In the genomic region with DNA sequence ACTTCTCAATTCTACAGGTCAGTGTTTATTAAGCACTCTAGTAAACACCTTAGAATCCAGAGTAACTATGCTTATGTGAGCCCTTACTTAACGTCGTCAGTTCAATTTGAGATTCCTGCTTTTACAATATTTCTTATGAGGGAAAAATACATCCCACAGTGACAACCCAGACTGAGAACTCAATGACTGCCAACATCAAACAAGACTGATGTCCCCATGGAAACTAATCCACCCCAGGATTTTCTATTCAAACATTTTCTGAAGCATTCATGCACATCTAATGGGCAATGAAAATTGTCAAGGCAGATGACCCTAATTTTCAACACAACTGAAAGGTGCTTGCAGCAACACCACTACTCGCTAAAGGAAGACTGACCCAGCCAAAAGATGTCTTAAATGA, we compare ENCODE assay signal across 27 cellular contexts.
DNase-seq lines count a peak whose midpoint lies in the region; ATAC-seq and TF ChIP-seq lines count a peak whose summit lies in the region.
"Had no signal": no experiment of that assay in that cellular context is flagged by ENCODE, and none has a peak within 500 bp of the region (broad histone marks: within the 10 kb centered on the region; RNA-seq: fewer than 3 reads in every experiment).

No MANE protein-coding gene starts in this region.

- peaks cover 66% of the 10 kb centered on the region for H3K36me3 Mint-ChIP-seq in nephron progenitor cell (ENCODE audit: low read depth)
- H3K36me3 Mint-ChIP-seq in activated CD4-positive, alpha-beta memory T cell treated with anti-CD3 and anti-CD28 coated beads, Interleukin-2, amount 10 ng/mL, durations not matched to agents 7 days and 5 days (ENCODE audit: low read depth), result peaks cover 27% of the 10 kb centered on the region

- H3K27me3 Mint-ChIP-seq in nephron progenitor cell (ENCODE audit: low read depth, poor library complexity), result no peaks in the 10 kb centered on the region
- H3K27me3 Mint-ChIP-seq in activated CD4-positive, alpha-beta memory T cell treated with anti-CD3 and anti-CD28 coated beads, Interleukin-2, amount 10 ng/mL, durations not matched to agents 7 days and 5 days, result no peaks in the 10 kb centered on the region
- H3K27me3 Mint-ChIP-seq: activated naive CD4-positive, alpha-beta T cell treated with anti-CD3 and anti-CD28 coated beads, Interleukin-2, amount 50 U/mL, for 24 hours; naive B cell had no signal

- POLR2A ChIA-PET in HEK293 (lab: Yijun Ruan, JAX), result no interaction called here
- POLR2A ChIA-PET in activated CD4-positive, alpha-beta memory T cell treated with anti-CD3 and anti-CD28 coated beads, Interleukin-2, amount 10 ng/mL, durations not matched to agents 7 days and 5 days (lab: Charles Lee), result no interaction called here

- peaks cover 26% of the 10 kb centered on the region for H3K4me1 Mint-ChIP-seq in nephron progenitor cell
- no peaks in the 10 kb centered on the region for H3K4me1 Mint-ChIP-seq in activated CD4-positive, alpha-beta memory T cell treated with anti-CD3 and anti-CD28 coated beads, Interleukin-2, amount 10 ng/mL, durations not matched to agents 7 days and 5 days
- H3K4me1 Mint-ChIP-seq: stimulated activated effector memory CD8-positive, alpha-beta T cell treated with anti-CD3 and anti-CD28 coated beads, Interleukin-12 subunit alpha, Interleukin-12 subunit beta, amount 100 ng/mL, for 72 hours had no signal

- DNase-seq in NCI-H1105 (lab: John Stamatoyannopoulos, UW) (peak; percentile 37), NCI-H69 (lab: John Stamatoyannopoulos, UW) (peak; percentile 83), nephron progenitor cell (no peak), KG1 (lab: John Stamatoyannopoulos, UW) (no peak)
- no peak for DNase-seq in activated CD4-positive, alpha-beta memory T cell treated with anti-CD3 and anti-CD28 coated beads, Interleukin-2, amount 10 ng/mL, durations not matched to agents 7 days and 5 days
- DNase-seq: activated CD4-positive, alpha-beta T cell treated with anti-CD3 and anti-CD28 coated beads for 48 hours; activated CD8-positive, alpha-beta memory T cell treated with anti-CD3 and anti-CD28 coated beads for 24 hours; activated T-cell treated with anti-CD3 and anti-CD28 coated beads for 4 hours; amniotic stem cell; dorsolateral prefrontal cortex; heart right ventricle; kidney; midbrain; MM.1S; naive B cell; NCI-H2029; occipital lobe; Peyer's patch; substantia nigra; trophoblast cell; WERI-Rb-1 had no signal

- H3K27ac ChIP-seq in HEK293 (ENCODE audit: extremely low read depth, low read depth, low read length), result no peak overlapping the region
- H3K27ac ChIP-seq: BLaER1, dorsolateral prefrontal cortex, heart right ventricle, KMS-11, Peyer's patch, WERI-Rb-1 had no signal

- CTCF ChIA-PET in HEK293 (lab: Yijun Ruan, JAX), result no interaction called here
- CTCF ChIA-PET in activated CD4-positive, alpha-beta memory T cell treated with anti-CD3 and anti-CD28 coated beads, Interleukin-2, amount 10 ng/mL, durations not matched to agents 7 days and 5 days (lab: Charles Lee), result no interaction called here

- peak overlapping the region; percentile 11 for H3K27ac Mint-ChIP-seq in nephron progenitor cell
- no peak overlapping the region for H3K27ac Mint-ChIP-seq in activated CD4-positive, alpha-beta memory T cell treated with anti-CD3 and anti-CD28 coated beads, Interleukin-2, amount 10 ng/mL, durations not matched to agents 7 days and 5 days
- H3K27ac Mint-ChIP-seq: activated naive CD4-positive, alpha-beta T cell treated with anti-CD3 and anti-CD28 coated beads, Interleukin-2, amount 50 U/mL, for 24 hours; naive B cell; stimulated activated effector memory CD8-positive, alpha-beta T cell treated with anti-CD3 and anti-CD28 coated beads, Interleukin-12 subunit alpha, Interleukin-12 subunit beta, amount 100 ng/mL, for 72 hours had no signal

- no peak overlapping the region for H3K4me3 ChIP-seq in HEK293 (ENCODE audit: low read depth, low read length)
- H3K4me3 ChIP-seq: BLaER1, dorsolateral prefrontal cortex, heart right ventricle, Peyer's patch had no signal

- peaks cover 5 to 11% of the 10 kb centered on the region in 2 experiments; a peak in 2 of 3 replicates for H3K36me3 ChIP-seq in HEK293 (ENCODE audit: control insufficient read depth in 2 of 2, insufficient read depth in 1 of 2, low read length in 2 of 2)

- peaks cover 31% of the 10 kb centered on the region for H3K9me3 Mint-ChIP-seq in nephron progenitor cell
- H3K9me3 Mint-ChIP-seq in activated CD4-positive, alpha-beta memory T cell treated with anti-CD3 and anti-CD28 coated beads, Interleukin-2, amount 10 ng/mL, durations not matched to agents 7 days and 5 days, result no peaks in the 10 kb centered on the region
- H3K9me3 Mint-ChIP-seq: activated naive CD4-positive, alpha-beta T cell treated with anti-CD3 and anti-CD28 coated beads, Interleukin-2, amount 50 U/mL, for 24 hours; stimulated activated effector memory CD8-positive, alpha-beta T cell treated with anti-CD3 and anti-CD28 coated beads, Interleukin-12 subunit alpha, Interleukin-12 subunit beta, amount 100 ng/mL, for 72 hours had no signal

- H3K4me3 Mint-ChIP-seq in nephron progenitor cell, result no peak overlapping the region
- H3K4me3 Mint-ChIP-seq in activated CD4-positive, alpha-beta memory T cell treated with anti-CD3 and anti-CD28 coated beads, Interleukin-2, amount 10 ng/mL, durations not matched to agents 7 days and 5 days, result no peak overlapping the region
- H3K4me3 Mint-ChIP-seq: activated naive CD4-positive, alpha-beta T cell treated with anti-CD3 and anti-CD28 coated beads, Interleukin-2, amount 50 U/mL, for 24 hours; naive B cell; stimulated activated effector memory CD8-positive, alpha-beta T cell treated with anti-CD3 and anti-CD28 coated beads, Interleukin-12 subunit alpha, Interleukin-12 subunit beta, amount 100 ng/mL, for 72 hours had no signal

- no peaks in the 10 kb centered on the region for H3K9me3 ChIP-seq in HEK293 (ENCODE audit: control insufficient read depth, insufficient read depth, low read depth, low read length)
- H3K9me3 ChIP-seq: Peyer's patch had no signal

- no peak for ATAC-seq in HG02884 (IDR thresholded peaks at IDR 0.05; ENCODE audit: unreplicated experiment)
- ATAC-seq: heart right ventricle; stimulated activated effector memory CD8-positive, alpha-beta T cell treated with anti-CD3 and anti-CD28 coated beads, Interleukin-12 subunit alpha, Interleukin-12 subunit beta, amount 100 ng/mL, for 72 hours had no signal

- H3K4me1 ChIP-seq in HEK293 (ENCODE audit: control insufficient read depth, insufficient read depth, low read length), result peaks cover 4% of the 10 kb centered on the region
- H3K4me1 ChIP-seq: heart right ventricle, Peyer's patch had no signal

- no peak for TF ChIP-seq CTCF in HEK293 (tag by site-specific recombination; IDR thresholded peaks at IDR 0.05)
- TF ChIP-seq CTCF in nephron progenitor cell (IDR thresholded peaks at IDR 0.05), result no peak

TF ChIP-seq in HEK293, 187 proteins besides CTCF, POLR2A, EP300 and RAD21:
- TF ChIP-seq, protein P1, sequence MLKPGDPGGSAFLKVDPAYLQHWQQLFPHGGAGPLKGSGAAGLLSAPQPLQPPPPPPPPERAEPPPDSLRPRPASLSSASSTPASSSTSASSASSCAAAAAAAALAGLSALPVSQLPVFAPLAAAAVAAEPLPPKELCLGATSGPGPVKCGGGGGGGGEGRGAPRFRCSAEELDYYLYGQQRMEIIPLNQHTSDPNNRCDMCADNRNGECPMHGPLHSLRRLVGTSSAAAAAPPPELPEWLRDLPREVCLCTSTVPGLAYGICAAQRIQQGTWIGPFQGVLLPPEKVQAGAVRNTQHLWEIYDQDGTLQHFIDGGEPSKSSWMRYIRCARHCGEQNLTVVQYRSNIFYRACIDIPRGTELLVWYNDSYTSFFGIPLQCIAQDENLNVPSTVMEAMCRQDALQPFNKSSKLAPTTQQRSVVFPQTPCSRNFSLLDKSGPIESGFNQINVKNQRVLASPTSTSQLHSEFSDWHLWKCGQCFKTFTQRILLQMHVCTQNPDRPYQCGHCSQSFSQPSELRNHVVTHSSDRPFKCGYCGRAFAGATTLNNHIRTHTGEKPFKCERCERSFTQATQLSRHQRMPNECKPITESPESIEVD (tag by site-specific recombination; IDR thresholded peaks at IDR 0.05), result peak; percentile 29; the same call in 1 of the 2 replicates
- TF ChIP-seq ZNF112 (tag by site-specific recombination; IDR thresholded peaks at IDR 0.05) (no peak), ZNF610 (tag by site-specific recombination; IDR thresholded peaks at IDR 0.05; ENCODE audit: borderline replicate concordance) (no peak), ZNF354C (tag by site-specific recombination; IDR thresholded peaks at IDR 0.05; ENCODE audit: borderline replicate concordance, low read depth) (no peak), TCF7L2 (IDR thresholded peaks at IDR 0.05; ENCODE audit: borderline replicate concordance, low read depth, low read length) (no peak)

Comparison
In these comparisons a context has a peak if more than half of its experiments do, and no peak if none do; other contexts are left out.
1. DNase-seq: peak in NCI-H1105 (single experiment) and NCI-H69 (single experiment); none in nephron progenitor cell (single experiment), activated CD4-positive, alpha-beta memory T cell treated with anti-CD3 and anti-CD28 coated beads, Interleukin-2, amount 10 ng/mL, durations not matched to agents 7 days and 5 days (single experiment) and KG1 (single experiment).